Comparison of ENCODE assay signal across 24 cellular contexts in genomic region chr5:129114539-129115193, GRCh38.
"Had no signal": no experiment of that assay in that cellular context is flagged by ENCODE, and none has a peak within 500 bp of the region (broad histone marks: within the 10 kb centered on the region; RNA-seq: fewer than 3 reads in every experiment).

No MANE protein-coding gene starts in this region.

- H3K36me3 Mint-ChIP-seq: natural killer cell had no signal

- H3K4me3 Mint-ChIP-seq: activated CD4-positive, alpha-beta T cell treated with anti-CD3 and anti-CD28 coated beads, Interleukin-2, amount 10 ng/mL, durations not matched to agents 24 days and 14 days; activated naive CD4-positive, alpha-beta T cell treated with anti-CD3 and anti-CD28 coated beads, Interleukin-2, amount 50 U/mL, for 24 hours; mesothelial cell of epicardium; natural killer cell had no signal

- H3K9me3 Mint-ChIP-seq: activated CD4-positive, alpha-beta T cell treated with anti-CD3 and anti-CD28 coated beads, Interleukin-2, amount 10 ng/mL, durations not matched to agents 24 days and 14 days; activated naive CD4-positive, alpha-beta T cell treated with anti-CD3 and anti-CD28 coated beads, Interleukin-2, amount 50 U/mL, for 24 hours; mesothelial cell of epicardium; natural killer cell; T-cell had no signal

- H3K27ac Mint-ChIP-seq: activated CD4-positive, alpha-beta T cell treated with anti-CD3 and anti-CD28 coated beads, Interleukin-2, amount 10 ng/mL, durations not matched to agents 24 days and 14 days; mesothelial cell of epicardium; natural killer cell; progenitor cell of endocrine pancreas had no signal

- H3K27me3 Mint-ChIP-seq: activated CD4-positive, alpha-beta T cell treated with anti-CD3 and anti-CD28 coated beads, Interleukin-2, amount 10 ng/mL, durations not matched to agents 24 days and 14 days; activated naive CD4-positive, alpha-beta T cell treated with anti-CD3 and anti-CD28 coated beads, Interleukin-2, amount 50 U/mL, for 24 hours; progenitor cell of endocrine pancreas; T-cell had no signal

- H3K36me3 ChIP-seq: breast epithelium, thyroid gland had no signal

- H3K9me3 ChIP-seq: breast epithelium, heart left ventricle, thyroid gland, upper lobe of right lung had no signal

- DNase-seq: activated CD4-positive, alpha-beta T cell treated with anti-CD3 and anti-CD28 coated beads, Interleukin-2, amount 10 ng/mL, durations not matched to agents 24 days and 14 days; activated CD8-positive, alpha-beta memory T cell treated with anti-CD3 and anti-CD28 coated beads, Interleukin-2, amount 50 U/mL, for 48 hours; activated gamma-delta T cell; activated T-cell treated with anti-CD3 and anti-CD28 coated beads, Interleukin-2, amount 50 U/mL, for 48 hours; amniotic stem cell; cortex of kidney; heart left ventricle; left ventricle myocardium superior; mammary epithelial cell; natural killer cell; retina; stimulated activated CD4-positive, alpha-beta T cell treated with anti-CD3 and anti-CD28 coated beads, Interleukin-2, amount 100 ng/mL, for 48 hours; stimulated activated CD8-positive, alpha-beta memory T cell treated with anti-CD3 and anti-CD28 coated beads, Interleukin-4, amount 100 ng/mL, for 48 hours; stimulated activated naive CD4-positive, alpha-beta T cell treated with Interleukin-2 at 50 U/mL for 16 hours; substantia nigra; T-helper 9 cell; thyroid gland; upper lobe of right lung had no signal

- H3K4me1 Mint-ChIP-seq: activated naive CD4-positive, alpha-beta T cell treated with anti-CD3 and anti-CD28 coated beads, Interleukin-2, amount 50 U/mL, for 24 hours had no signal

- H3K4me1 ChIP-seq: breast epithelium, upper lobe of right lung had no signal

- H3K27ac ChIP-seq: breast epithelium, epithelial cell of prostate, heart left ventricle, thyroid gland, upper lobe of right lung had no signal

- H3K27me3 ChIP-seq: breast epithelium, heart left ventricle, thyroid gland, upper lobe of right lung had no signal

- H3K4me3 ChIP-seq: breast epithelium, heart left ventricle, thyroid gland, upper lobe of right lung had no signal

- ATAC-seq: heart left ventricle, left ventricle myocardium superior, natural killer cell, upper lobe of right lung had no signal
